In the genomic region with DNA sequence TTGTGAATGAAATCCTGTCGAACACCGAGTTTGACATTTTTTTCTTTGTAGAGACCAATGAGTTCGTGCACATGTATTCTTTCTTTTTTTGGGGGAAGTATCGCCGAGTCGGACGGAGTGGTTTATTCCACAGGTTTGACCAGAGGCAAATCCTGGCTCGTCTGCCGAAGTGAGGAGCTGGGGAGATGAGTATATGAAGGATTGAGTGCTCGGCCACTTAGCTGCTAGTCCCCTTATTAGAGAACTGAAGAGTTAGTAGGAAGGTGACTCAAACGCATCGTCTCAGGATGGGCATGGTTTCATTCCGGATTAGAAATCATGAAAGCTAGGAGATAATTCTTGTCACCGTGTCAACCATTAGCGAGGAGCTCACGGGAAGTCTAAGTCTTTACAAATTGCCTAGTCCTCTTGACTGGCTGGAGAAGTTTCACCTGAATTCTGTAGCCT, we compare ENCODE assay signal across 8 cellular contexts.
DNase-seq lines count a peak whose midpoint lies in the region; ATAC-seq and TF ChIP-seq lines count a peak whose summit lies in the region.

No MANE protein-coding gene starts in this region.

- peaks cover 0 to 2% of the 10 kb centered on the region in 2 donors for H3K9me3 Mint-ChIP-seq in activated T-cell treated with anti-CD3 and anti-CD28 coated beads, Interleukin-2, amount 50 U/mL, for 72 hours
- H3K9me3 Mint-ChIP-seq in activated T-helper 17 cell treated with anti-CD3 and anti-CD28 coated beads, Interleukin-2, amount 50 U/mL, for 72 hours: no peaks in the 10 kb centered on the region

- H3K9me3 ChIP-seq in uterus: no peaks in the 10 kb centered on the region

- H3K4me3 Mint-ChIP-seq in activated T-cell treated with anti-CD3 and anti-CD28 coated beads, Interleukin-2, amount 50 U/mL, for 72 hours: peak overlapping the region; percentile 54 to 73
- H3K4me3 Mint-ChIP-seq in activated T-helper 17 cell treated with anti-CD3 and anti-CD28 coated beads, Interleukin-2, amount 50 U/mL, for 72 hours: peak overlapping the region; percentile 45

- H3K36me3 Mint-ChIP-seq in activated T-cell treated with anti-CD3 and anti-CD28 coated beads, Interleukin-2, amount 50 U/mL, for 72 hours (ENCODE audit: insufficient read depth in 2 of 2): no peaks in the 10 kb centered on the region
- H3K36me3 Mint-ChIP-seq in activated T-helper 17 cell treated with anti-CD3 and anti-CD28 coated beads, Interleukin-2, amount 50 U/mL, for 72 hours (ENCODE audit: low read depth): no peaks in the 10 kb centered on the region

- no peak for ATAC-seq in activated T-cell treated with anti-CD3 and anti-CD28 coated beads, Interleukin-2, amount 50 U/mL, for 72 hours (replicated peaks in 1 of 2)
- peak; percentile 34 for ATAC-seq in HG03097 (IDR thresholded peaks at IDR 0.05; ENCODE audit: low FRiP score, unreplicated experiment)
- ATAC-seq in activated T-helper 17 cell treated with anti-CD3 and anti-CD28 coated beads, Interleukin-2, amount 50 U/mL, for 72 hours (replicated peaks): no peak

- H3K4me1 ChIP-seq in uterus: no peaks in the 10 kb centered on the region

- H3K27me3 Mint-ChIP-seq in activated T-cell treated with anti-CD3 and anti-CD28 coated beads, Interleukin-2, amount 50 U/mL, for 72 hours (ENCODE audit: low read depth): peaks cover 55% of the 10 kb centered on the region
- H3K27me3 Mint-ChIP-seq in activated T-helper 17 cell treated with anti-CD3 and anti-CD28 coated beads, Interleukin-2, amount 50 U/mL, for 72 hours: peaks cover 45% of the 10 kb centered on the region

- peaks cover 18% of the 10 kb centered on the region for H3K4me1 Mint-ChIP-seq in activated T-cell treated with anti-CD3 and anti-CD28 coated beads, Interleukin-2, amount 50 U/mL, for 72 hours (ENCODE audit: low read depth)
- peaks cover 6% of the 10 kb centered on the region for H3K4me1 Mint-ChIP-seq in activated T-helper 17 cell treated with anti-CD3 and anti-CD28 coated beads, Interleukin-2, amount 50 U/mL, for 72 hours

- TF ChIP-seq CTCF in uterus (IDR thresholded peaks at IDR 0.05): no peak

- H3K4me3 ChIP-seq in uterus: peak overlapping the region; percentile 23 to 44

- intact Hi-C loops in uterus (cut with DNase I; ENCODE audit: low total_unique reads): no loop called here

- no peaks in the 10 kb centered on the region for H3K36me3 ChIP-seq in uterus

- no peak for DNase-seq in activated T-cell treated with anti-CD3 and anti-CD28 coated beads, Interleukin-2, amount 50 U/mL, for 72 hours
- no peak for DNase-seq in activated T-cell treated with anti-CD3 and anti-CD28 coated beads for 4 hours
- DNase-seq in kidney tubule cell (ENCODE audit: low spot score): peak; percentile 10
- DNase-seq in uterus: no peak
- no peak for DNase-seq in central memory CD4-positive, alpha-beta T cell
- no peak for DNase-seq in HK-2 (ENCODE audit: unreplicated experiment)

- H3K27me3 ChIP-seq in uterus: peaks cover 0 to 18% of the 10 kb centered on the region in 2 donors

- no peak for TF ChIP-seq POLR2A in uterus (IDR thresholded peaks at IDR 0.05)

- H3K27ac Mint-ChIP-seq in activated T-cell treated with anti-CD3 and anti-CD28 coated beads, Interleukin-2, amount 50 U/mL, for 72 hours: no peak overlapping the region
- H3K27ac Mint-ChIP-seq in activated T-helper 17 cell treated with anti-CD3 and anti-CD28 coated beads, Interleukin-2, amount 50 U/mL, for 72 hours: no peak overlapping the region

- no peak overlapping the region for H3K27ac ChIP-seq in uterus
